Comparison of ENCODE assay signal across 26 cellular contexts in genomic region chr12:77760271-77761025, GRCh38.
"Had no signal": no experiment of that assay in that cellular context is flagged by ENCODE, and none has a peak within 500 bp of the region (broad histone marks: within the 10 kb centered on the region; RNA-seq: fewer than 3 reads in every experiment).

No MANE protein-coding gene starts in this region.

- H3K36me3 ChIP-seq: esophagus muscularis mucosa, heart right ventricle, neural progenitor cell, prostate gland, right atrium auricular region, tibial artery had no signal

- DNase-seq: dermis blood vessel endothelial cell; effector memory CD4-positive, alpha-beta T cell; foreskin melanocyte; glutamatergic neuron; heart right ventricle; kidney; naive B cell; nucleus accumbens; stimulated activated CD4-positive, alpha-beta T cell treated with anti-CD3 and anti-CD28 coated beads, Interleukin-12 subunit alpha, Interleukin-12 subunit beta, amount 100 ng/mL, for 4 hours; stimulated activated CD4-positive, alpha-beta T cell treated with anti-CD3 and anti-CD28 coated beads, Interleukin-1b, Interleukin-23, amount 100 ng/mL, for 48 hours; stimulated activated CD4-positive, alpha-beta T cell treated with anti-CD3 and anti-CD28 coated beads, Interleukin-4, amount 100 ng/mL, for 1 hour; stimulated activated naive CD4-positive, alpha-beta T cell treated with Interleukin-2 at 50 U/mL for 16 hours; substantia nigra; testis; tibial artery had no signal

- H3K27ac Mint-ChIP-seq: memory B cell; naive B cell; natural killer cell treated with Interleukin-12 subunit alpha and Interleukin-12 subunit beta and Interleukin-15 and Interleukin-18, amount 100 ng/mL, for 72 hours; neural progenitor cell; stimulated activated effector memory CD8-positive, alpha-beta T cell treated with anti-CD3 and anti-CD28 coated beads, Interleukin-12 subunit alpha, Interleukin-12 subunit beta, amount 100 ng/mL, for 72 hours; type B pancreatic cell had no signal

- H3K36me3 Mint-ChIP-seq: memory B cell; naive B cell; neural progenitor cell; stimulated activated effector memory CD8-positive, alpha-beta T cell treated with anti-CD3 and anti-CD28 coated beads, Interleukin-12 subunit alpha, Interleukin-12 subunit beta, amount 100 ng/mL, for 72 hours; type B pancreatic cell had no signal

- H3K27me3 Mint-ChIP-seq: naive B cell; natural killer cell treated with Interleukin-12 subunit alpha and Interleukin-12 subunit beta and Interleukin-15 and Interleukin-18, amount 100 ng/mL, for 72 hours; type B pancreatic cell had no signal

- H3K4me3 Mint-ChIP-seq: memory B cell; naive B cell; natural killer cell treated with Interleukin-12 subunit alpha and Interleukin-12 subunit beta and Interleukin-15 and Interleukin-18, amount 100 ng/mL, for 72 hours; neural progenitor cell; stimulated activated effector memory CD8-positive, alpha-beta T cell treated with anti-CD3 and anti-CD28 coated beads, Interleukin-12 subunit alpha, Interleukin-12 subunit beta, amount 100 ng/mL, for 72 hours; type B pancreatic cell had no signal

- H3K27me3 ChIP-seq: esophagus muscularis mucosa, heart right ventricle, neural progenitor cell, right atrium auricular region, testis, tibial artery had no signal

- H3K9ac ChIP-seq: neural progenitor cell had no signal

- H3K4me2 ChIP-seq: neural progenitor cell, smooth muscle cell had no signal

- H2AFZ ChIP-seq: neural progenitor cell had no signal

- H3K4me3 ChIP-seq: coronary artery, esophagus muscularis mucosa, heart right ventricle, lung, neural progenitor cell, prostate gland, right atrium auricular region, smooth muscle cell, testis, tibial artery had no signal

- H3K9me3 Mint-ChIP-seq: neural progenitor cell, type B pancreatic cell had no signal

- H3K4me1 Mint-ChIP-seq: memory B cell; naive B cell; stimulated activated effector memory CD8-positive, alpha-beta T cell treated with anti-CD3 and anti-CD28 coated beads, Interleukin-12 subunit alpha, Interleukin-12 subunit beta, amount 100 ng/mL, for 72 hours had no signal

- H3K9me3 ChIP-seq: esophagus muscularis mucosa, heart right ventricle, prostate gland, right atrium auricular region, testis, tibial artery had no signal

- H3K27ac ChIP-seq: coronary artery, esophagus muscularis mucosa, heart right ventricle, neural progenitor cell, prostate gland, right atrium auricular region, testis, tibial artery had no signal

- H3K4me1 ChIP-seq: esophagus muscularis mucosa, prostate gland, testis, tibial artery had no signal
